ENCODE assay signal across 8 cellular contexts in genomic region chr1:233294991-233295774, GRCh38. TPM values are rescaled to one million over a fixed set of nuclear protein-coding genes. Genes with fewer than 3 reads are reported as not detected.
DNase-seq lines count a peak whose midpoint lies in the region; ATAC-seq and TF ChIP-seq lines count a peak whose summit lies in the region.

A gene with protein sequence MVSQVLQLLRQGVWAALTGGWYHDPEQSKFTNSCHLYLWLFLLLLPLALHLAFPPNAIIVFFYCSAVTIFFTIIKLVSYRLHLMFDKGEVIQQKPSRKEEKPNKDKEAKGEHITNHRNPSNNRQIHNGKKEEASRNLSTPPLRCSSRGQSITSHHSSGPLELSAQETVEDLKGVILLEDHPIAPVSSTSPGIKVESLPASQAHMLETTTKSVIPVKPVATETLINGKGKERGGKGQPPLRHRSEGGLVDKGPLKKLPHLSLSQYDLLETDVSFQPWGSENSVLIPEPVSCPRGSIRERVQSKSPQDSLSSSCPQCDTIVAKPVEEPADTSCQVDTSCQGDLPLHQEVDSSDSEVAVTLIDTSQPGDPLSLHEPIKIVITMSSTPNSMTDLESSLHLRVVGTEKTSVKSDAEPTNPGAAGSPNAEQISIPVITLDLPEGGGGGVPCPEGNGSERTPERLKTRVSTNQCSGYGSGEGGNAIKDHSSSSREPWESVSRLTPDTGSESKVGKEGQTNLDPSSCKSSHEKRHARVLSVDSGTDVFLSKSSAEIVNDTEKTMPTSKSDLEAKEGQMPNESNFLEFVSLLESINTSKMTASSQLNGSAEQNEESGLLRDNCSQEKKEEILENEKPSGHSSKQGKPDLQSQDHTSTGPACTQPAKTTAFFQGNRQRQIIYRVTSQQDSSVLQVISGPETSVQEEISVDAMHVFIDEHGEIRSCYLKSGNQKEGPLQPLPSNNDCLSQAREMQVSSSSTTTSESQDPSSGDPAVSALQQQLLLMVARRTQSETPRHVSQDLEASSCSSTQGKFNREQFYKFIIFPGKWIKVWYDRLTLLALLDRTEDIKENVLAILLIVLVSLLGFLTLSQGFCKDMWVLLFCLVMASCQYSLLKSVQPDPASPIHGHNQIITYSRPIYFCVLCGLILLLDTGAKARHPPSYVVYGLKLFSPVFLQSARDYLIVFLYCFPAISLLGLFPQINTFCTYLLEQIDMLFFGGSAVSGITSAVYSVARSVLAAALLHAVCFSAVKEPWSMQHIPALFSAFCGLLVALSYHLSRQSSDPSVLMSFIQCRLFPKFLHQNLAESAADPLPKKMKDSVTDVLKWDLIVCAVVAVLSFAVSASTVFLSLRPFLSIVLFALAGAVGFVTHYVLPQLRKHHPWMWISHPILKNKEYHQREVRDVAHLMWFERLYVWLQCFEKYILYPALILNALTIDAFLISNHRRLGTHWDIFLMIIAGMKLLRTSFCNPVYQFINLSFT (N-terminal part only) (minus strand): TSS chr1:233295725. CDS start chr1:233295478, 247 bp downstream.

- H3K4me3 Mint-ChIP-seq in activated naive CD8-positive, alpha-beta T cell treated with anti-CD3 and anti-CD28 coated beads, Interleukin-2, amount 10 ng/mL, durations not matched to agents 7 days and 5 days = peak within 1 kb of the TSS; percentile 95

- H3K27me3 ChIP-seq in GM23248 (replicated peaks; ENCODE audit: insufficient read depth) (no peaks in the 10 kb centered on the region), SK-N-SH (ENCODE audit: insufficient read depth) (no peaks in the 10 kb centered on the region), right atrium auricular region (no peaks in the 10 kb centered on the region), vagina (no peaks in the 10 kb centered on the region)

- peak within 1 kb of the TSS; percentile 86 for H3K9ac ChIP-seq in ES-I3 (ENCODE audit: low read depth, low read length)
- peak within 1 kb of the TSS; percentile 79 for H3K9ac ChIP-seq in GM23248
- peak within 1 kb of the TSS; percentile 70 for H3K9ac ChIP-seq in SK-N-SH

- H3K4me2 ChIP-seq in GM23248 (ENCODE audit: unreplicated experiment) (peak within 1 kb of the TSS; percentile 91), SK-N-SH (peak within 1 kb of the TSS; percentile 97)

- H3K27me3 Mint-ChIP-seq in activated naive CD8-positive, alpha-beta T cell treated with anti-CD3 and anti-CD28 coated beads, Interleukin-2, amount 10 ng/mL, durations not matched to agents 7 days and 5 days = no peaks in the 10 kb centered on the region

- TF ChIP-seq CTCF in SK-N-SH (IDR thresholded peaks at IDR 0.05) = no peak
- TF ChIP-seq CTCF in right atrium auricular region (IDR thresholded peaks at IDR 0.05) = no peak
- no peak for TF ChIP-seq CTCF in vagina (IDR thresholded peaks at IDR 0.05)

- H3K9me2 ChIP-seq in GM23248 (ENCODE audit: insufficient read depth) (no peaks in the 10 kb centered on the region), SK-N-SH (no peaks in the 10 kb centered on the region)

- H3K4me3 ChIP-seq in GM23248 (peak within 1 kb of the TSS; percentile 90), SK-N-SH (ENCODE audit: low read depth in 2 of 2, low read length in 1 of 2) (peak within 1 kb of the TSS; percentile 87 to 97), right atrium auricular region (peak within 1 kb of the TSS; percentile 45 to 66), vagina (peak within 1 kb of the TSS; percentile 72 to 75)

- peak; percentile 81 for DNase-seq in GM23248
- peak; percentile 68 to 78 for DNase-seq in Kasumi-1 (lab: John Stamatoyannopoulos, UW)
- DNase-seq in SK-N-SH = peak; percentile 86
- peak; percentile 75 for DNase-seq in activated naive CD8-positive, alpha-beta T cell treated with anti-CD3 and anti-CD28 coated beads, Interleukin-2, amount 10 ng/mL, durations not matched to agents 7 days and 5 days
- no peak for DNase-seq in right atrium auricular region (ENCODE audit: low spot score)
- peak; percentile 69 for DNase-seq in putamen (ENCODE audit: low spot score)
- no peak for DNase-seq in vagina (ENCODE audit: extremely low spot score in 2 of 2)

- no peak for TF ChIP-seq POLR2A in vagina (IDR thresholded peaks at IDR 0.05)

- intact Hi-C loops in vagina (cut with DNase I) = no loop called here

- peaks cover 18% of the 10 kb centered on the region for H3K4me1 ChIP-seq in ES-I3 (ENCODE audit: insufficient read depth, low read length)
- H3K4me1 ChIP-seq in GM23248 (ENCODE audit: insufficient read depth) = peaks cover 22% of the 10 kb centered on the region
- peaks cover 0 to 9% of the 10 kb centered on the region in 2 experiments; a peak in 2 of 4 replicates for H3K4me1 ChIP-seq in SK-N-SH (ENCODE audit: control insufficient read depth in 1 of 2, insufficient read depth in 2 of 2, low read depth in 1 of 2, low read length in 1 of 2)
- peaks cover 0 to 11% of the 10 kb centered on the region in 2 donors for H3K4me1 ChIP-seq in right atrium auricular region
- H3K4me1 ChIP-seq in vagina = peaks cover 8% of the 10 kb centered on the region

- no peaks in the 10 kb centered on the region for H3K9me3 Mint-ChIP-seq in activated naive CD8-positive, alpha-beta T cell treated with anti-CD3 and anti-CD28 coated beads, Interleukin-2, amount 10 ng/mL, durations not matched to agents 7 days and 5 days

- TF ChIP-seq EP300 in SK-N-SH (IDR thresholded peaks at IDR 0.05; ENCODE audit: borderline replicate concordance in 1 of 2, low read depth in 1 of 2, low read length in 1 of 2) = no peak

- peak within 1 kb of the TSS; percentile 52 for H3K27ac ChIP-seq in GM23248
- peak within 1 kb of the TSS; percentile 44 to 54; a peak in 3 of 4 replicates for H3K27ac ChIP-seq in SK-N-SH (ENCODE audit: low read depth in 2 of 2, low read length in 1 of 2)
- H3K27ac ChIP-seq in right atrium auricular region = peak within 1 kb of the TSS in 1 of 2 donors; percentile 56
- peak within 1 kb of the TSS; percentile 81 for H3K27ac ChIP-seq in vagina

- ATAC-seq in activated naive CD8-positive, alpha-beta T cell treated with anti-CD3 and anti-CD28 coated beads, Interleukin-2, amount 10 ng/mL, durations not matched to agents 7 days and 5 days (ENCODE audit: low read depth) = peak; percentile 93

- H3K27ac Mint-ChIP-seq in activated naive CD8-positive, alpha-beta T cell treated with anti-CD3 and anti-CD28 coated beads, Interleukin-2, amount 10 ng/mL, durations not matched to agents 7 days and 5 days = peak within 1 kb of the TSS; percentile 92

- H3F3A ChIP-seq in GM23248 (ENCODE audit: insufficient read depth) (peaks cover 26% of the 10 kb centered on the region; the same call in 1 of the 2 replicates), SK-N-SH (replicated peaks; ENCODE audit: insufficient read depth) (peaks cover 8% of the 10 kb centered on the region)

- H3K36me3 Mint-ChIP-seq in activated naive CD8-positive, alpha-beta T cell treated with anti-CD3 and anti-CD28 coated beads, Interleukin-2, amount 10 ng/mL, durations not matched to agents 7 days and 5 days = peaks cover 5% of the 10 kb centered on the region

- CTCF ChIA-PET in SK-N-SH (lab: Yijun Ruan, JAX) = no interaction called here

- no peaks in the 10 kb centered on the region for H4K20me1 ChIP-seq in GM23248 (ENCODE audit: insufficient read depth)
- H4K20me1 ChIP-seq in SK-N-SH (ENCODE audit: insufficient read depth) = no peaks in the 10 kb centered on the region

- 1 to 2% methylated on average over 30 to 55 of the region's 57 CpGs for WGBS in GM23248 (ENCODE audit: low coverage in 1 of 2, low lambda C conversion rate in 2 of 2, missing lambda C conversion rate in 2 of 2), 2 experiments
- WGBS in SK-N-SH (ENCODE audit: low lambda C conversion rate) = under 1% methylated on average over 19 of the region's 57 CpGs

- POLR2A ChIA-PET in SK-N-SH (lab: Yijun Ruan, JAX) = no interaction called here
- POLR2A ChIA-PET in activated naive CD8-positive, alpha-beta T cell treated with anti-CD3 and anti-CD28 coated beads, Interleukin-2, amount 10 ng/mL, durations not matched to agents 7 days and 5 days (lab: Charles Lee) = no interaction called here

- H3K9me3 ChIP-seq in ES-I3 (ENCODE audit: control insufficient read depth, insufficient read depth, low read length) (no peaks in the 10 kb centered on the region), GM23248 (ENCODE audit: low read depth) (no peaks in the 10 kb centered on the region), SK-N-SH (no peaks in the 10 kb centered on the region), right atrium auricular region (no peaks in the 10 kb centered on the region), vagina (no peaks in the 10 kb centered on the region)

- H3K4me1 Mint-ChIP-seq in activated naive CD8-positive, alpha-beta T cell treated with anti-CD3 and anti-CD28 coated beads, Interleukin-2, amount 10 ng/mL, durations not matched to agents 7 days and 5 days = peaks cover 23% of the 10 kb centered on the region

- H3K79me2 ChIP-seq in GM23248 (ENCODE audit: insufficient read depth) (peaks cover 50% of the 10 kb centered on the region), SK-N-SH (ENCODE audit: insufficient read depth) (peaks cover 18% of the 10 kb centered on the region)

- H2AFZ ChIP-seq in GM23248 = peak within 1 kb of the TSS; percentile 95
- H2AFZ ChIP-seq in SK-N-SH (ENCODE audit: low read depth) = peak within 1 kb of the TSS; percentile 99

- in situ Hi-C loops in GM23248 (cut with MboI) = no loop called here

- TF ChIP-seq RAD21 in SK-N-SH (IDR thresholded peaks at IDR 0.05; ENCODE audit: low read length) = no peak

- no peaks in the 10 kb centered on the region; the same call in 1 of the 2 replicates for H3K36me3 ChIP-seq in ES-I3 (ENCODE audit: insufficient read depth, low read length)
- no peaks in the 10 kb centered on the region for H3K36me3 ChIP-seq in GM23248 (ENCODE audit: low read depth)
- no peaks in the 10 kb centered on the region for H3K36me3 ChIP-seq in SK-N-SH (replicated peaks in 1 of 2; ENCODE audit: control insufficient read depth in 1 of 2, insufficient read depth in 2 of 2, low read length in 1 of 2)
- H3K36me3 ChIP-seq in right atrium auricular region = no peaks in the 10 kb centered on the region
- no peaks in the 10 kb centered on the region for H3K36me3 ChIP-seq in vagina

TF ChIP-seq in SK-N-SH, 30 proteins besides CTCF, POLR2A, EP300 and RAD21 (continues in another document):
- 0 out of 2 replicates have a peak, but pooled peaks have one; percentile 13 for TF ChIP-seq MXI1 (IDR thresholded peaks at IDR 0.05; ENCODE audit: low read depth, low read length)
- no peak for TF ChIP-seq TEAD4 (IDR thresholded peaks at IDR 0.05; ENCODE audit: borderline replicate concordance, insufficient read depth)
- TF ChIP-seq GABPA (IDR thresholded peaks at IDR 0.05; ENCODE audit: low read depth) = peak; percentile 15; the same call in 1 of the 2 replicates

RNA-seq across cellular contexts. Expression of the gene that starts here (rescaled TPM):
- 9.5 and 13.7 TPM in 2 replicates for total RNA-seq in GM23248 (2014; rRNA removed; shearing (Covaris generic))
- 4.6 and 5.0 TPM in 2 replicates for polyA plus RNA-seq in GM23248 (2016; fragmentation: Nextera tagmentation; extraction: Ambion mirVana)
- polyA plus RNA-seq in SK-N-SH (2012; rRNA removed) = 10.6 and 11.2 TPM in 2 replicates
- 7.6 and 8.3 TPM in 2 replicates for polyA plus RNA-seq in SK-N-SH (2012; cell fraction: cytosol; rRNA removed)
- 37.9 and 43.7 TPM in 2 replicates for polyA plus RNA-seq in SK-N-SH (2012; cell fraction: nucleus; rRNA removed)
- total RNA-seq in activated naive CD8-positive, alpha-beta T cell treated with anti-CD3 and anti-CD28 coated beads, Interleukin-2, amount 10 ng/mL, durations not matched to agents 7 days and 5 days = 10 to 100 TPM; 43.9 to 49.4 TPM
- 1 to 10 TPM; 8.1 to 9.0 TPM for total RNA-seq in right atrium auricular region
- total RNA-seq in vagina = 29.2 TPM

Comparison
In these comparisons a context has a peak if more than half of its experiments do, and no peak if none do; other contexts are left out.
1. DNase-seq: peak in GM23248 (single experiment), Kasumi-1 (2 of 2), SK-N-SH (single experiment), activated naive CD8-positive, alpha-beta T cell treated with anti-CD3 and anti-CD28 coated beads, Interleukin-2, amount 10 ng/mL, durations not matched to agents 7 days and 5 days (single experiment) and putamen (single experiment); none in right atrium auricular region (single experiment) and vagina (0 of 2).
2. Peak in every context shown above with its lines, with median percentiles within 50 percentile points of each other: H3K9ac ChIP-seq and H3K4me3 ChIP-seq.